In the genomic region with DNA sequence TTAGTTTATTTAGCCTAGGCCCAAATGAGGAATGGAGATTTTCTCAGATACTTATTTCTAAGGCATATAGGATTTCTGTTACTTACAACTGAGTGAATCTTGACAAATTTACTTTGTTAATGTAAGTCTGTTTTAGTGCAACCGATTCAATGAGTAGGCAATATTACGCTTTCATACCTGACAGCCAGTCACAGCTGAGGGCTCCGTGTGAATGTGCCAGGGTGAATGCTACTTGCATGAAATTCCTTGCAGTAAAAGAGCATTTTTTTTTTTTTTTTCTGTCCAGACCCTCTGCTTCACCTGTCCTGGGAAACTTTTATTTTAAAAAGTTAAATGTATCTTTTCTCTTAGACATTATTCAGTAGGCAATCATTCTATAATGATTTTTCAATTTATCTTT, we compare ENCODE assay signal across 18 cellular contexts.
DNase-seq lines count a peak whose midpoint lies in the region; ATAC-seq and TF ChIP-seq lines count a peak whose summit lies in the region.
"Had no signal": no experiment of that assay in that cellular context is flagged by ENCODE, and none has a peak within 500 bp of the region (broad histone marks: within the 10 kb centered on the region; RNA-seq: fewer than 3 reads in every experiment).

No MANE protein-coding gene starts in this region.

- TF ChIP-seq CTCF in thyroid gland (IDR thresholded peaks at IDR 0.05) (no peak), gastroesophageal sphincter (IDR thresholded peaks at IDR 0.05) (no peak)

- H3K4me3 ChIP-seq in thyroid gland (replicated peaks in 1 of 3), result no peak overlapping the region
- H3K4me3 ChIP-seq in gastroesophageal sphincter, result no peak overlapping the region
- H3K4me3 ChIP-seq: A549; BLaER1 treated with 17β-estradiol and CSF1 and Interleukin-3, amounts not matched to agents 10 nM and 100 nM had no signal

- ATAC-seq in gastroesophageal sphincter, result no peak
- ATAC-seq: A549; CD8-positive, alpha-beta T cell had no signal

- H3K9me3 ChIP-seq in thyroid gland, result no peaks in the 10 kb centered on the region
- peaks cover 0 to 7% (median 0%) of the 10 kb centered on the region in 3 donors for H3K9me3 ChIP-seq in gastroesophageal sphincter
- H3K9me3 ChIP-seq: A549 had no signal

- intact Hi-C loops in thyroid gland (cut with DNase I), result no loop called here

- WGBS in thyroid gland, 2 donors, result 25 to 43% methylated on average over 3 of the region's 3 CpGs
- WGBS in gastroesophageal sphincter (ENCODE audit: low coverage in 1 of 2), 2 donors, result 61 to 71% methylated on average over 3 of the region's 3 CpGs

- TF ChIP-seq POLR2A in thyroid gland (IDR thresholded peaks at IDR 0.05), result no peak
- no peak for TF ChIP-seq POLR2A in gastroesophageal sphincter (IDR thresholded peaks at IDR 0.05)

- no peak overlapping the region for H3K27ac ChIP-seq in thyroid gland
- no peak overlapping the region for H3K27ac ChIP-seq in gastroesophageal sphincter
- H3K27ac ChIP-seq: A549; BLaER1 treated with 17β-estradiol and CSF1 and Interleukin-3, amounts not matched to agents 10 nM and 100 nM; C4-2B had no signal

- H3K4me1 ChIP-seq in thyroid gland (peaks cover 0 to 3% of the 10 kb centered on the region in 2 donors), gastroesophageal sphincter (no peaks in the 10 kb centered on the region)
- H3K4me1 ChIP-seq: A549; BLaER1 treated with 17β-estradiol and CSF1 and Interleukin-3, amounts not matched to agents 10 nM and 100 nM; Caco-2 had no signal

- no peak for TF ChIP-seq EP300 in gastroesophageal sphincter (IDR thresholded peaks at IDR 0.05)

- H3K27me3 ChIP-seq in thyroid gland (no peaks in the 10 kb centered on the region), gastroesophageal sphincter (no peaks in the 10 kb centered on the region)
- H3K27me3 ChIP-seq: BLaER1 treated with 17β-estradiol and CSF1 and Interleukin-3, amounts not matched to agents 10 nM and 100 nM had no signal

- H3K36me3 ChIP-seq in thyroid gland, result no peaks in the 10 kb centered on the region
- H3K36me3 ChIP-seq in gastroesophageal sphincter, result no peaks in the 10 kb centered on the region
- H3K36me3 ChIP-seq: BLaER1 treated with 17β-estradiol and CSF1 and Interleukin-3, amounts not matched to agents 10 nM and 100 nM had no signal

- DNase-seq in NCI-H2171 treated with DMSO at 0.1 percent for 48 hours (lab: John Stamatoyannopoulos, UW) (peak; percentile 2), NCI-H2171 (lab: John Stamatoyannopoulos, UW) (no peak), NCI-H69 (lab: John Stamatoyannopoulos, UW) (peak; percentile 0), left kidney (ENCODE audit: low read depth, low spot score) (peak; percentile 4), thyroid gland (peak; percentile 56 to 68), 8988T (no peak)
- DNase-seq in stimulated activated CD4-positive, alpha-beta T cell treated with anti-CD3 and anti-CD28 coated beads, Interleukin-15, amount 100 ng/mL, for 24 hours, result no peak
- DNase-seq: AML-193; Caco-2; Calu3; CD4-positive, alpha-beta T cell; CD8-positive, alpha-beta T cell; DMS79 treated with DMSO at 0.1 percent for 48 hours; GF-D8 had no signal

Comparison
In these comparisons a context has a peak if more than half of its experiments do, and no peak if none do; other contexts are left out.
1. DNase-seq: peak in NCI-H2171 treated with DMSO at 0.1 percent for 48 hours (single experiment), NCI-H69 (single experiment), left kidney (single experiment) and thyroid gland (2 of 2); none in NCI-H2171 (single experiment), stimulated activated CD4-positive, alpha-beta T cell treated with anti-CD3 and anti-CD28 coated beads, Interleukin-15, amount 100 ng/mL, for 24 hours (single experiment) and 8988T (single experiment).